ENCODE assay signal across 8 cellular contexts in the genomic region with DNA sequence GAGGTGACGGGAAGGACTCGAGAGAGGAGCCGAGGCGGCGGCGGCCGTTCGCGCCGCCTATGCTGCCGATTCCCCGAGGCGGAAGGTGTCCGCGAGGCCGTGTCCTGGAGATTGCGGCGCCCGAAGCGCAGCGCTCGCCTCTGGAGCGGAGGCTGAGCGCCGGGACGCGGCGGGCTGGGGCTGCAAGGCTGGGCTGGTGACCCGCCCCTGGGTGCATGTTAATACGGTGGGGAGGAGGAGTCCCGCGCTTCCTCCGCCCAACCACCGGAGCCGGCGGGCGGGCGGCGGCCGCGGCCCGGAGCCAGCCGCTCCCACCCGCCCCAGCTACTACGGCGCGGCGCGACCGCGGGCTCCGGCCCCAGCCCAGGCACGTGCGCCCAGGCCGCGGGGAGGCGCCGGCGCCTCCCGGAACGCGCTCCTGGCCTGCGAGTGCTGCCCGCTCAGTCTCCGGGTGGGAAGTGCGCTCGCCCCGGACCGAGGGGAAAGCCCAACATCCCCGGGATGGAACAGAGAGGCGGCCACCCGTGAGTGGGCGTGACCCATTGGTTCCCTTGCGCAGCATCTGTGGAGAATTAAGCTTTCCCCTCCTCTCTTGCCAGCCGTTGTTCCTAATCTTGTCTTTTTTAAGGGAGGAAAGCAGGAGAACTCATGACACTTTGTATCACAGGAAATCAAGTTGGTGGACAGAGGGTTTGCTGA. TPM values are rescaled to one million over a fixed set of nuclear protein-coding genes. Genes with fewer than 3 reads are reported as not detected.
DNase-seq lines count a peak whose midpoint lies in the region; ATAC-seq and TF ChIP-seq lines count a peak whose summit lies in the region.

A gene (minus strand): TSS at position 195 of the 699 bp plus-strand sequence.

- no peak within 1 kb of the TSS for H3K14ac ChIP-seq in mesenchymal stem cell (ENCODE audit: low read length in 2 of 2)

- no peak within 1 kb of the TSS for H4K91ac ChIP-seq in mesenchymal stem cell (ENCODE audit: low read length)

- no peaks in the 10 kb centered on the region for H3K79me1 ChIP-seq in mesenchymal stem cell (replicated peaks; ENCODE audit: low read length, poor library complexity, severe bottlenecking)

- H2BK5ac ChIP-seq in mesenchymal stem cell (ENCODE audit: low read depth, low read length, poor library complexity, severe bottlenecking) = no peak within 1 kb of the TSS

- intact Hi-C loops in colonic mucosa (cut with DNase I) = no loop called here

- H3K4me3 ChIP-seq in colonic mucosa (peak within 1 kb of the TSS; percentile 30), mesenchymal stem cell (ENCODE audit: insufficient read depth in 1 of 2, low read depth in 1 of 2, low read length in 2 of 2) (peak within 1 kb of the TSS; percentile 39 to 58)

- no peak within 1 kb of the TSS for H2AFZ ChIP-seq in mesenchymal stem cell (ENCODE audit: low read depth, low read length)

- H3K4me2 ChIP-seq in mesenchymal stem cell (ENCODE audit: low read length, poor library complexity, severe bottlenecking) = peak within 1 kb of the TSS; percentile 74

- H2AK5ac ChIP-seq in mesenchymal stem cell (ENCODE audit: low read length, severe bottlenecking) = no peak within 1 kb of the TSS

- DNase-seq in NCI-H1105 (lab: John Stamatoyannopoulos, UW) = peak; percentile 40
- peak; percentile 49 for DNase-seq in colonic mucosa
- DNase-seq in mesenchymal stem cell = no peak
- no peak for DNase-seq in stimulated activated naive CD4-positive, alpha-beta T cell treated with Interleukin-2 at 50 U/mL for 16 hours (lab: John Stamatoyannopoulos, UW)

- H2BK12ac ChIP-seq in mesenchymal stem cell (ENCODE audit: low read length in 2 of 2) = no peak within 1 kb of the TSS

- H3K4ac ChIP-seq in mesenchymal stem cell (ENCODE audit: low read depth in 1 of 2, low read length in 2 of 2) = no peak within 1 kb of the TSS

- no peaks in the 10 kb centered on the region for H3K4me1 ChIP-seq in colonic mucosa
- peaks cover 11% of the 10 kb centered on the region for H3K4me1 ChIP-seq in mesenchymal stem cell (ENCODE audit: control insufficient read depth, insufficient read depth, low read depth, low read length)

- no peaks in the 10 kb centered on the region for H3K36me3 ChIP-seq in colonic mucosa
- H3K36me3 ChIP-seq in mesenchymal stem cell (ENCODE audit: control insufficient read depth in 1 of 2, insufficient read depth in 2 of 2, low read depth in 1 of 2, low read length in 2 of 2) = no peaks in the 10 kb centered on the region

- peak; percentile 52 for TF ChIP-seq CTCF in 22Rv1 (IDR thresholded peaks at IDR 0.05)
- no peak for TF ChIP-seq CTCF in colonic mucosa (IDR thresholded peaks at IDR 0.05)

- no peak within 1 kb of the TSS for H2BK15ac ChIP-seq in mesenchymal stem cell (ENCODE audit: low read depth, poor library complexity, severe bottlenecking)

- no peak within 1 kb of the TSS for H3K18ac ChIP-seq in mesenchymal stem cell (ENCODE audit: low read depth in 1 of 2, low read length in 2 of 2)

- peak within 1 kb of the TSS; percentile 78 for H3K27ac ChIP-seq in 22Rv1
- H3K27ac ChIP-seq in colonic mucosa = no peak within 1 kb of the TSS
- H3K27ac ChIP-seq in mesenchymal stem cell (ENCODE audit: low read length, poor library complexity, severe bottlenecking) = no peak within 1 kb of the TSS

- no peak within 1 kb of the TSS for H3K23ac ChIP-seq in mesenchymal stem cell (ENCODE audit: low read length in 2 of 2)

- no peak within 1 kb of the TSS for H2BK120ac ChIP-seq in mesenchymal stem cell (ENCODE audit: low read depth, low read length)

- H4K8ac ChIP-seq in mesenchymal stem cell (ENCODE audit: low read length) = no peak within 1 kb of the TSS

- WGBS in mesenchymal stem cell = under 1% methylated on average over 61 of the region's 75 CpGs

- H3K9ac ChIP-seq in colonic mucosa (ENCODE audit: low read depth in 2 of 2, low read length in 2 of 2) = peak within 1 kb of the TSS in 1 of 2 donors; percentile 24
- no peak within 1 kb of the TSS for H3K9ac ChIP-seq in mesenchymal stem cell (ENCODE audit: low read length)

- H3K9me3 ChIP-seq in colonic mucosa = no peaks in the 10 kb centered on the region
- H3K9me3 ChIP-seq in mesenchymal stem cell (ENCODE audit: control insufficient read depth, low read length) = no peaks in the 10 kb centered on the region

- peak; percentile 45 for ATAC-seq in GM18868 (IDR thresholded peaks at IDR 0.05; ENCODE audit: unreplicated experiment)
- ATAC-seq in GM21360 (IDR thresholded peaks at IDR 0.05; ENCODE audit: unreplicated experiment) = no peak
- ATAC-seq in HG03135 (IDR thresholded peaks at IDR 0.05; ENCODE audit: unreplicated experiment) = no peak

- H3K27me3 ChIP-seq in colonic mucosa (peaks cover 21% of the 10 kb centered on the region), mesenchymal stem cell (ENCODE audit: control insufficient read depth in 1 of 2, insufficient read depth in 1 of 2, low read length in 2 of 2) (peaks cover 22 to 56% of the 10 kb centered on the region in 2 experiments)

RNA-seq across cellular contexts. Expression of the gene that starts here (rescaled TPM):
- under 1 TPM; 0.25 to 0.50 TPM for total RNA-seq in colonic mucosa
- polyA plus RNA-seq in mesenchymal stem cell (2013, experiment 1 of 2) = 0.03 TPM
- not detected for polyA plus RNA-seq in mesenchymal stem cell (2013, experiment 2 of 2)

Comparison
In these comparisons a context has a peak if more than half of its experiments do, and no peak if none do; other contexts are left out.
1. Peak in DNase-seq and H3K4me3 ChIP-seq in colonic mucosa; RNA of the gene not detected or under 1 TPM.